10 cellular contexts compared by ENCODE assay signal in genomic region chr4:121071640-121072037, GRCh38. TPM values are rescaled to one million over a fixed set of nuclear protein-coding genes. Genes with fewer than 3 reads are reported as not detected.
DNase-seq lines count a peak whose midpoint lies in the region; ATAC-seq and TF ChIP-seq lines count a peak whose summit lies in the region.
"Had no signal": no experiment of that assay in that cellular context is flagged by ENCODE, and none has a peak within 500 bp of the region (broad histone marks: within the 10 kb centered on the region; RNA-seq: fewer than 3 reads in every experiment).

No MANE protein-coding gene starts in this region.

- DNase-seq in A673 (ENCODE audit: low spot score): no peak
- DNase-seq in natural killer cell treated with Interleukin-12 subunit alpha and Interleukin-12 subunit beta and Interleukin-15 and Interleukin-18, amount 100 ng/mL, for 72 hours (ENCODE audit: low spot score): no peak
- no peak for DNase-seq in HCEC 1CT
- no peak for DNase-seq in GM19238 (ENCODE audit: insufficient read length, low spot score)

- POLR2A ChIA-PET in A673 (lab: Charles Lee; ENCODE audit: low non-redundant PET): interaction anchor here (0.6 kb wide), 1 partner anchor 12 kb away, joined by 7 read pairs; no protein-coding TSS in a partner anchor

- H3K27ac Mint-ChIP-seq in natural killer cell treated with Interleukin-12 subunit alpha and Interleukin-12 subunit beta and Interleukin-15 and Interleukin-18, amount 100 ng/mL, for 72 hours: no peak overlapping the region

- TF ChIP-seq CTCF in A673 (conservative IDR thresholded peaks at IDR 0.05; ENCODE audit: low read depth, low read length): no peak

- H3K9me3 ChIP-seq in A673 (ENCODE audit: low read depth, low read length, poor library complexity, severe bottlenecking) (no peaks in the 10 kb centered on the region), HUES64 (ENCODE audit: insufficient read depth, low read depth, low read length) (no peaks in the 10 kb centered on the region), ectodermal cell (ENCODE audit: control insufficient read depth, low read length) (no peaks in the 10 kb centered on the region)

- no peak overlapping the region for H3K9ac ChIP-seq in HUES64 (ENCODE audit: low read depth, low read length)

- H3K36me3 ChIP-seq in A673 (ENCODE audit: insufficient read depth, low read length, poor library complexity, severe bottlenecking): no peaks in the 10 kb centered on the region
- no peaks in the 10 kb centered on the region for H3K36me3 ChIP-seq in HUES64 (ENCODE audit: insufficient read depth, low read length)
- no peaks in the 10 kb centered on the region for H3K36me3 ChIP-seq in ectodermal cell (ENCODE audit: control insufficient read depth, insufficient read depth, low read length)

- no TSS peak for BruUV-seq in A673 (replicated peaks; lab: Mats Ljungman, UMichigan)

- peak overlapping the region; percentile 83 for H3K4me3 Mint-ChIP-seq in natural killer cell treated with Interleukin-12 subunit alpha and Interleukin-12 subunit beta and Interleukin-15 and Interleukin-18, amount 100 ng/mL, for 72 hours

- no peaks in the 10 kb centered on the region for H3K9me3 Mint-ChIP-seq in natural killer cell treated with Interleukin-12 subunit alpha and Interleukin-12 subunit beta and Interleukin-15 and Interleukin-18, amount 100 ng/mL, for 72 hours

- peak overlapping the region; percentile 31 for H3K27ac ChIP-seq in A673 (ENCODE audit: low read depth, low read length, poor library complexity, severe bottlenecking)
- no peak overlapping the region for H3K27ac ChIP-seq in HUES64 (ENCODE audit: low read depth, low read length)
- H3K27ac ChIP-seq in ectodermal cell (ENCODE audit: insufficient read depth, low read depth, low read length, poor library complexity, severe bottlenecking): no peak overlapping the region
- H3K27ac ChIP-seq: epithelial cell of prostate had no signal

- WGBS in HUES64: under 1% methylated on average over 21 of the region's 21 CpGs
- 0 to 1% methylated on average over 18 to 21 of the region's 21 CpGs for WGBS in ectodermal cell, 2 experiments

- H3K36me3 Mint-ChIP-seq in natural killer cell treated with Interleukin-12 subunit alpha and Interleukin-12 subunit beta and Interleukin-15 and Interleukin-18, amount 100 ng/mL, for 72 hours: no peaks in the 10 kb centered on the region

- CTCF ChIA-PET in A673 (lab: Charles Lee): interaction anchor here (0.6 to 0.7 kb wide), 2 partner anchors 14 to 625 kb away, joined by 4 to 5 read pairs; partner anchors contain the start of gene ANXA5

- peaks cover 29% of the 10 kb centered on the region for H3K4me1 ChIP-seq in A673 (ENCODE audit: insufficient read depth, low read length, poor library complexity, severe bottlenecking)
- peaks cover 10% of the 10 kb centered on the region for H3K4me1 ChIP-seq in HUES64 (ENCODE audit: insufficient read depth, low read length)
- no peaks in the 10 kb centered on the region for H3K4me1 ChIP-seq in ectodermal cell (ENCODE audit: control insufficient read depth, insufficient read depth, low read length)

- H3K27me3 ChIP-seq in A673 (replicated peaks; ENCODE audit: insufficient read depth, low read depth, low read length, poor library complexity) (no peaks in the 10 kb centered on the region), HUES64 (ENCODE audit: insufficient read depth, low read length) (peaks cover 63% of the 10 kb centered on the region), ectodermal cell (ENCODE audit: control insufficient read depth, insufficient read depth, low read length, poor library complexity, severe bottlenecking) (peaks cover 46% of the 10 kb centered on the region)

- intact Hi-C loops in A673 (cut with micrococcal nuclease; ENCODE audit: unreplicated experiment): no loop called here

- peaks cover 21 to 22% of the 10 kb centered on the region in 2 donors for H3K4me1 Mint-ChIP-seq in natural killer cell treated with Interleukin-12 subunit alpha and Interleukin-12 subunit beta and Interleukin-15 and Interleukin-18, amount 100 ng/mL, for 72 hours (ENCODE audit: low read depth in 2 of 2)

- no peak for ATAC-seq in natural killer cell treated with Interleukin-12 subunit alpha and Interleukin-12 subunit beta and Interleukin-15 and Interleukin-18, amount 100 ng/mL, for 72 hours
- ATAC-seq in GM19035 (IDR thresholded peaks at IDR 0.05; ENCODE audit: unreplicated experiment) (no peak), GM19351 (IDR thresholded peaks at IDR 0.05; ENCODE audit: unreplicated experiment) (no peak)

- peaks cover 45 to 71% of the 10 kb centered on the region in 2 donors for H3K27me3 Mint-ChIP-seq in natural killer cell treated with Interleukin-12 subunit alpha and Interleukin-12 subunit beta and Interleukin-15 and Interleukin-18, amount 100 ng/mL, for 72 hours

- H3K4me3 ChIP-seq in A673 (ENCODE audit: low read depth, low read length, poor library complexity, severe bottlenecking) (peak overlapping the region; percentile 71), HUES64 (ENCODE audit: low read length) (peak overlapping the region; percentile 79), ectodermal cell (ENCODE audit: insufficient read depth, low read depth, low read length) (peak overlapping the region; percentile 53)

RNA-seq across cellular contexts. Expression of gene NDNF, which starts 0.7 kb away (rescaled TPM):
- total RNA-seq in A673 (2021): 10.6 and 12.1 TPM in 2 replicates
- 1.8 TPM for polyA plus RNA-seq in HUES64 (2013, experiment 1 of 2)
- polyA plus RNA-seq in HUES64 (2013, experiment 2 of 2): 3.7 TPM
- 11.1 TPM for polyA plus RNA-seq in ectodermal cell (2013, experiment 1 of 4)
- polyA plus RNA-seq in ectodermal cell (2013, experiment 2 of 4): 10.8 TPM
- polyA plus RNA-seq in ectodermal cell (2013, experiment 3 of 4): 14.1 TPM
- polyA plus RNA-seq in ectodermal cell (2013, experiment 4 of 4): 14.1 TPM
- not detected for total RNA-seq in natural killer cell treated with Interleukin-12 subunit alpha and Interleukin-12 subunit beta and Interleukin-15 and Interleukin-18, amount 100 ng/mL, for 72 hours
- total RNA-seq: RPMI7951 had no signal

Comparison
In these comparisons a context has a peak if more than half of its experiments do, and no peak if none do; other contexts are left out.
1. RNA of gene NDNF, which starts 0.7 kb away (total RNA-seq): 10.6 to 12.1 TPM in A673; not detected in natural killer cell treated with Interleukin-12 subunit alpha and Interleukin-12 subunit beta and Interleukin-15 and Interleukin-18, amount 100 ng/mL, for 72 hours; every median in the first group is over 10 times any median in the second.
2. Peak in every context shown above with its lines, with median percentiles within 50 percentile points of each other: H3K4me3 ChIP-seq.